ENCODE assay signal across 16 cellular contexts in genomic region chr11:34811858-34812257, GRCh38.
"Had no signal": no experiment of that assay in that cellular context is flagged by ENCODE, and none has a peak within 500 bp of the region (broad histone marks: within the 10 kb centered on the region; RNA-seq: fewer than 3 reads in every experiment).

No MANE protein-coding gene starts in this region.

- H3K27ac ChIP-seq: coronary artery, esophagus muscularis mucosa, foreskin keratinocyte, heart right ventricle, left lung, lower lobe of right lung had no signal

- H3K27me3 ChIP-seq: dorsolateral prefrontal cortex, esophagus muscularis mucosa, foreskin keratinocyte, left lung had no signal

- H3K4me3 ChIP-seq: coronary artery, dorsolateral prefrontal cortex, esophagus muscularis mucosa, heart right ventricle, left lung, lower lobe of right lung had no signal

- H3K4me1 ChIP-seq: esophagus muscularis mucosa, heart right ventricle, left lung, lower lobe of right lung had no signal

- DNase-seq: cerebellar nuclear complex; dermis blood vessel endothelial cell; dorsolateral prefrontal cortex; effector CD4-positive, alpha-beta T cell; effector memory CD4-positive, alpha-beta T cell; foreskin keratinocyte; glutamatergic neuron; head of caudate nucleus; heart right ventricle; hippocampal formation; left lung; left ventricle myocardium superior; lower lobe of right lung; mesenchymal stem cell had no signal

- H3K36me3 ChIP-seq: esophagus muscularis mucosa, heart right ventricle, left lung, lower lobe of right lung had no signal

- ATAC-seq: foreskin keratinocyte, heart right ventricle, left lung, left ventricle myocardium superior, lower lobe of right lung had no signal
